In genomic region chr1:48697066-48697707, GRCh38 we compare ENCODE assay signal across 9 cellular contexts.
DNase-seq lines count a peak whose midpoint lies in the region; ATAC-seq and TF ChIP-seq lines count a peak whose summit lies in the region.
"Had no signal": no experiment of that assay in that cellular context is flagged by ENCODE, and none has a peak within 500 bp of the region (broad histone marks: within the 10 kb centered on the region; RNA-seq: fewer than 3 reads in every experiment).

No MANE protein-coding gene starts in this region.

- H3K27me3 Mint-ChIP-seq in CD14-positive monocyte (ENCODE audit: low read depth in 3 of 3): peaks cover 0 to 3% (median 0%) of the 10 kb centered on the region in 3 donors
- H3K27me3 Mint-ChIP-seq in activated T-helper 2 cell treated with anti-CD3 and anti-CD28 coated beads, Interferon-gamma antibody, Interleukin-2, Interleukin-4, amounts not matched to agents 10 μg/mL and 5 μg/mL and 100 μg/mL, durations not matched to agents 14 hours and 24 hours and 36 hours (ENCODE audit: low read depth): peaks cover 16% of the 10 kb centered on the region

- H3K79me2 ChIP-seq in PC-9 (ENCODE audit: low read depth): no peaks in the 10 kb centered on the region

- POLR2A ChIA-PET in PC-9 (lab: Charles Lee; ENCODE audit: unreplicated experiment): no interaction called here

- H3K4me3 ChIP-seq in PC-9: no peak overlapping the region

- H3F3A ChIP-seq in PC-9 (ENCODE audit: insufficient read depth, low read depth): no peaks in the 10 kb centered on the region

- TF ChIP-seq CTCF in CD14-positive monocyte (IDR thresholded peaks at IDR 0.05) (peak; percentile 96), PC-9 (conservative IDR thresholded peaks at IDR 0.05) (peak; percentile 86)

- H3K9me3 Mint-ChIP-seq in CD14-positive monocyte: no peaks in the 10 kb centered on the region
- H3K9me3 Mint-ChIP-seq in activated T-helper 2 cell treated with anti-CD3 and anti-CD28 coated beads, Interferon-gamma antibody, Interleukin-2, Interleukin-4, amounts not matched to agents 10 μg/mL and 5 μg/mL and 100 μg/mL, durations not matched to agents 14 hours and 24 hours and 36 hours: no peaks in the 10 kb centered on the region
- H3K9me3 Mint-ChIP-seq: stimulated activated naive CD8-positive, alpha-beta T cell treated with anti-CD3 and anti-CD28 coated beads, Interleukin-15, Interleukin-2, amounts not matched to agents 100 ng/mL and 50 ng/mL, for 24 hours had no signal

- H3K27me3 ChIP-seq in PC-9 (ENCODE audit: insufficient read depth, low read depth): peaks cover 32% of the 10 kb centered on the region

- no peak overlapping the region for H3K4me2 ChIP-seq in PC-9

- no peak overlapping the region for H3K4me3 Mint-ChIP-seq in CD14-positive monocyte
- no peak overlapping the region for H3K4me3 Mint-ChIP-seq in activated T-helper 2 cell treated with anti-CD3 and anti-CD28 coated beads, Interferon-gamma antibody, Interleukin-2, Interleukin-4, amounts not matched to agents 10 μg/mL and 5 μg/mL and 100 μg/mL, durations not matched to agents 14 hours and 24 hours and 36 hours (ENCODE audit: low read depth)
- H3K4me3 Mint-ChIP-seq: stimulated activated naive CD8-positive, alpha-beta T cell treated with anti-CD3 and anti-CD28 coated beads, Interleukin-15, Interleukin-2, amounts not matched to agents 100 ng/mL and 50 ng/mL, for 24 hours had no signal

- no peaks in the 10 kb centered on the region for H3K4me1 ChIP-seq in PC-9 (replicated peaks; ENCODE audit: insufficient read depth)

- H3K36me3 Mint-ChIP-seq in CD14-positive monocyte: no peaks in the 10 kb centered on the region
- H3K36me3 Mint-ChIP-seq in activated T-helper 2 cell treated with anti-CD3 and anti-CD28 coated beads, Interferon-gamma antibody, Interleukin-2, Interleukin-4, amounts not matched to agents 10 μg/mL and 5 μg/mL and 100 μg/mL, durations not matched to agents 14 hours and 24 hours and 36 hours (ENCODE audit: low read depth): no peaks in the 10 kb centered on the region

- no peaks in the 10 kb centered on the region for H3K9me2 ChIP-seq in PC-9 (ENCODE audit: insufficient read depth)

- H3K9me3 ChIP-seq in PC-9 (ENCODE audit: insufficient read depth, low read depth): no peaks in the 10 kb centered on the region

- BruUV-seq in PC-9 (replicated peaks; lab: Mats Ljungman, UMichigan): no TSS peak

- peak overlapping the region in 1 of 7 donors; percentile 32 for H3K27ac Mint-ChIP-seq in CD14-positive monocyte
- H3K27ac Mint-ChIP-seq in activated T-helper 2 cell treated with anti-CD3 and anti-CD28 coated beads, Interferon-gamma antibody, Interleukin-2, Interleukin-4, amounts not matched to agents 10 μg/mL and 5 μg/mL and 100 μg/mL, durations not matched to agents 14 hours and 24 hours and 36 hours: no peak overlapping the region
- H3K27ac Mint-ChIP-seq: stimulated activated naive CD8-positive, alpha-beta T cell treated with anti-CD3 and anti-CD28 coated beads, Interleukin-15, Interleukin-2, amounts not matched to agents 100 ng/mL and 50 ng/mL, for 24 hours had no signal

- intact Hi-C loops in CD14-positive monocyte (cut with micrococcal nuclease) (no loop called here), PC-9 (cut with micrococcal nuclease; ENCODE audit: unreplicated experiment) (loop anchor here (5.0 kb wide), 1 partner anchor 125 kb away; no protein-coding TSS in a partner anchor), posterior cingulate gyrus (cut with DNase I) (loop anchor here (2.0 kb wide), 1 partner anchor 124 kb away; no protein-coding TSS in a partner anchor)
- intact Hi-C loops in activated T-helper 2 cell treated with anti-CD3 and anti-CD28 coated beads, Interferon-gamma antibody, Interleukin-2, Interleukin-4, amounts not matched to agents 10 μg/mL and 5 μg/mL and 100 μg/mL, durations not matched to agents 14 hours and 24 hours and 36 hours (cut with micrococcal nuclease): loop anchor here (5.0 kb wide), 1 partner anchor 120 kb away; no protein-coding TSS in a partner anchor

- H3K36me3 ChIP-seq in PC-9 (ENCODE audit: low read depth): no peaks in the 10 kb centered on the region

- DNase-seq in CD14-positive monocyte (ENCODE audit: low spot score) (no peak), PC-9 (peak in 1 of 2 experiments; percentile 38), glomerular visceral epithelial cell (ENCODE audit: extremely low spot score) (peak; percentile 51), posterior cingulate gyrus (peak; percentile 33 to 94 (median 78))
- DNase-seq in activated T-helper 2 cell treated with anti-CD3 and anti-CD28 coated beads, Interferon-gamma antibody, Interleukin-2, Interleukin-4, amounts not matched to agents 10 μg/mL and 5 μg/mL and 100 μg/mL, durations not matched to agents 14 hours and 24 hours and 36 hours (ENCODE audit: low spot score): peak; percentile 22

- CTCF ChIA-PET in PC-9 (lab: Charles Lee): no interaction called here

- H3K4me1 Mint-ChIP-seq in CD14-positive monocyte: peaks cover 3% of the 10 kb centered on the region
- H3K4me1 Mint-ChIP-seq in activated T-helper 2 cell treated with anti-CD3 and anti-CD28 coated beads, Interferon-gamma antibody, Interleukin-2, Interleukin-4, amounts not matched to agents 10 μg/mL and 5 μg/mL and 100 μg/mL, durations not matched to agents 14 hours and 24 hours and 36 hours (ENCODE audit: low read depth): no peaks in the 10 kb centered on the region

- ATAC-seq in GM18909 (IDR thresholded peaks at IDR 0.05; ENCODE audit: poor library complexity, unreplicated experiment) (peak; percentile 64), HG03520 (IDR thresholded peaks at IDR 0.05; ENCODE audit: unreplicated experiment) (peak; percentile 62), GM18520 (IDR thresholded peaks at IDR 0.05; ENCODE audit: unreplicated experiment) (no peak)

- H3K27ac ChIP-seq in PC-9: no peak overlapping the region

- no peaks in the 10 kb centered on the region for H4K20me1 ChIP-seq in PC-9 (ENCODE audit: insufficient read depth)

- no peak overlapping the region for H2AFZ ChIP-seq in PC-9

Comparison
In these comparisons a context has a peak if more than half of its experiments do, and no peak if none do; other contexts are left out.
1. intact Hi-C loops: an anchor here in PC-9 (5.0 kb wide), activated T-helper 2 cell treated with anti-CD3 and anti-CD28 coated beads, Interferon-gamma antibody, Interleukin-2, Interleukin-4, amounts not matched to agents 10 μg/mL and 5 μg/mL and 100 μg/mL, durations not matched to agents 14 hours and 24 hours and 36 hours (5.0 kb wide) and posterior cingulate gyrus (2.0 kb wide); none called in CD14-positive monocyte.